Comparison of ENCODE assay signal across 29 cellular contexts in the genomic region with DNA sequence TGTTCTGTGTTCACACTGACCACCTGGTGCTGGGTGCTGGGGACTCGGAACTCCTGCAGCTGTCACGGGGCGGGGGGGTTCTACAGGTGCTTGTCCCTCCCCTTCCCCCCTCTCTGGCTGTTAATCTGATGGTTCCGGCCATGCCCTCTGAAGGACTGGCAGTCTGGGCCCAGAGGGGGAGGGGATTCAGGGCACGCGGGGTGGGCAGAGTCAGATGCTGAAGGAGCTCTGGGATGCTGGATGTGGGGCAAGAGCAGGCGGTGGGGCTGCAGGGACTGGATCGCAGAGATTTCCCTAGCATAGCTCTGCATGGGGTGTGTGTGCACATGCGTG. TPM values are rescaled to one million over a fixed set of nuclear protein-coding genes. Genes with fewer than 3 reads are reported as not detected.
DNase-seq lines count a peak whose midpoint lies in the region; ATAC-seq and TF ChIP-seq lines count a peak whose summit lies in the region.
"Had no signal": no experiment of that assay in that cellular context is flagged by ENCODE, and none has a peak within 500 bp of the region (broad histone marks: within the 10 kb centered on the region; RNA-seq: fewer than 3 reads in every experiment).

No MANE protein-coding gene starts in this region.

- no peaks in the 10 kb centered on the region for H3K27me3 Mint-ChIP-seq in activated T-cell treated with anti-CD3 and anti-CD28 coated beads, Interleukin-2, amount 50 U/mL, for 4 hours (ENCODE audit: low read depth)
- H3K27me3 Mint-ChIP-seq: activated T-helper 17 cell treated with anti-CD3 and anti-CD28 coated beads, Interleukin-2, amount 50 U/mL, for 72 hours had no signal

- no peaks in the 10 kb centered on the region for H3K4me1 ChIP-seq in RWPE2 (ENCODE audit: insufficient read depth, poor library complexity, severe bottlenecking)
- peaks cover 0 to 2% of the 10 kb centered on the region in 2 donors for H3K4me1 ChIP-seq in neuronal stem cell (ENCODE audit: control insufficient read depth in 2 of 2, insufficient read depth in 1 of 2, low read depth in 1 of 2, low read length in 2 of 2)
- H3K4me1 ChIP-seq: body of pancreas, gastrocnemius medialis, right lobe of liver had no signal

- H3K27me3 ChIP-seq in RWPE2 (ENCODE audit: insufficient read depth, poor library complexity, severe bottlenecking) (peaks cover 31% of the 10 kb centered on the region), neuronal stem cell (ENCODE audit: control insufficient read depth in 3 of 3, insufficient read depth in 3 of 3, low read depth in 1 of 3, low read length in 3 of 3) (peaks cover 0 to 90% (median 10%) of the 10 kb centered on the region in 3 experiments)
- H3K27me3 ChIP-seq: testis had no signal

- H4K91ac ChIP-seq in neuronal stem cell (ENCODE audit: low read depth, low read length, poor library complexity) = peak overlapping the region; percentile 34

- H3K4ac ChIP-seq in neuronal stem cell (ENCODE audit: low read length) = no peak overlapping the region

- H2AFZ ChIP-seq in neuronal stem cell (ENCODE audit: low read length) = no peak overlapping the region

- peak overlapping the region; percentile 76 for H2BK15ac ChIP-seq in neuronal stem cell (ENCODE audit: low read length)

- H3K9me3 Mint-ChIP-seq in activated T-cell treated with anti-CD3 and anti-CD28 coated beads, Interleukin-2, amount 50 U/mL, for 4 hours = no peaks in the 10 kb centered on the region
- H3K9me3 Mint-ChIP-seq: activated T-helper 17 cell treated with anti-CD3 and anti-CD28 coated beads, Interleukin-2, amount 50 U/mL, for 72 hours; CD8-positive, alpha-beta memory T cell; IgD-negative memory B cell; memory B cell; stimulated activated naive B cell treated with anti-CD40 and anti-IgM and Interleukin-4, amounts not matched to agents 10 μg/mL and 1 μg/mL and 100 μg/mL, for 72 hours had no signal

- H3K9ac ChIP-seq in neuronal stem cell (ENCODE audit: low read depth, low read length, poor library complexity) = no peak overlapping the region

- H2BK12ac ChIP-seq in neuronal stem cell (ENCODE audit: low read length) = no peak overlapping the region

- ATAC-seq in activated T-cell treated with anti-CD3 and anti-CD28 coated beads, Interleukin-2, amount 50 U/mL, for 4 hours = no peak
- no peak for ATAC-seq in RWPE2 (ENCODE audit: low read depth)
- ATAC-seq in GM21717 (IDR thresholded peaks at IDR 0.05; ENCODE audit: unreplicated experiment) = no peak
- ATAC-seq: activated CD4-positive, CD25-positive, alpha-beta regulatory T cell treated with anti-CD3 and anti-CD28 coated beads, Interleukin-2, amount 50 U/mL, for 24 hours; activated T-helper 17 cell treated with anti-CD3 and anti-CD28 coated beads, Interleukin-2, amount 50 U/mL, for 72 hours; body of pancreas; gastrocnemius medialis; left colon; stimulated activated naive B cell treated with anti-CD40 and anti-IgM and Interleukin-4, amounts not matched to agents 10 μg/mL and 1 μg/mL and 100 μg/mL, for 72 hours had no signal

- no peak overlapping the region for H3K4me2 ChIP-seq in neuronal stem cell (ENCODE audit: insufficient read depth, low read length, poor library complexity, severe bottlenecking)

- TF ChIP-seq CTCF in RWPE2 (IDR thresholded peaks at IDR 0.05; ENCODE audit: poor library complexity, severe bottlenecking) = no peak

- H3K23ac ChIP-seq in neuronal stem cell (ENCODE audit: low read depth, low read length, poor library complexity) = peak overlapping the region; percentile 23

- H3K36me3 ChIP-seq in RWPE2 (ENCODE audit: low read depth) = no peaks in the 10 kb centered on the region
- H3K36me3 ChIP-seq in neuronal stem cell (replicated peaks in 1 of 2; ENCODE audit: control insufficient read depth in 2 of 2, insufficient read depth in 2 of 2, low read length in 2 of 2) = no peaks in the 10 kb centered on the region
- H3K36me3 ChIP-seq: gastrocnemius medialis, Peyer's patch, right lobe of liver, SJSA1 had no signal

- H3K36me3 Mint-ChIP-seq in activated T-cell treated with anti-CD3 and anti-CD28 coated beads, Interleukin-2, amount 50 U/mL, for 4 hours (ENCODE audit: insufficient read depth) = no peaks in the 10 kb centered on the region
- H3K36me3 Mint-ChIP-seq: CD8-positive, alpha-beta memory T cell; IgD-negative memory B cell; memory B cell; stimulated activated naive B cell treated with anti-CD40 and anti-IgM and Interleukin-4, amounts not matched to agents 10 μg/mL and 1 μg/mL and 100 μg/mL, for 72 hours had no signal

- peak overlapping the region; percentile 76 for H3K14ac ChIP-seq in neuronal stem cell (ENCODE audit: low read length)

- H2BK5ac ChIP-seq in neuronal stem cell (ENCODE audit: low read length) = no peak overlapping the region

- H3K9me3 ChIP-seq in RWPE2 (ENCODE audit: severe bottlenecking) (no peaks in the 10 kb centered on the region), neuronal stem cell (replicated peaks in 1 of 2; ENCODE audit: control insufficient read depth in 2 of 2, insufficient read depth in 1 of 2, low read depth in 1 of 2, low read length in 2 of 2) (no peaks in the 10 kb centered on the region)
- H3K9me3 ChIP-seq: body of pancreas, gastrocnemius medialis, Peyer's patch, right lobe of liver, SJSA1, testis had no signal

- no peak overlapping the region for H3K18ac ChIP-seq in neuronal stem cell (ENCODE audit: low read length)

- peak overlapping the region; percentile 14 for H2BK120ac ChIP-seq in neuronal stem cell (ENCODE audit: low read depth, low read length)

- H3K4me1 Mint-ChIP-seq in activated T-cell treated with anti-CD3 and anti-CD28 coated beads, Interleukin-2, amount 50 U/mL, for 4 hours (ENCODE audit: low read depth) = peaks cover 82% of the 10 kb centered on the region

- WGBS in neuronal stem cell (ENCODE audit: extremely low coverage in 2 of 2, insufficient read length in 2 of 2, insufficient replicate concordance in 1 of 2), 2 donors = no CpG with 5 or more reads among the region's 9 CpGs

- no peak overlapping the region for H3K4me3 Mint-ChIP-seq in activated T-cell treated with anti-CD3 and anti-CD28 coated beads, Interleukin-2, amount 50 U/mL, for 4 hours
- H3K4me3 Mint-ChIP-seq: activated T-helper 17 cell treated with anti-CD3 and anti-CD28 coated beads, Interleukin-2, amount 50 U/mL, for 72 hours; memory B cell; stimulated activated naive B cell treated with anti-CD40 and anti-IgM and Interleukin-4, amounts not matched to agents 10 μg/mL and 1 μg/mL and 100 μg/mL, for 72 hours had no signal

- peak in 2 of 3 experiments; percentile 32 to 67 for DNase-seq in NCI-H1417 (lab: John Stamatoyannopoulos, UW)
- DNase-seq in NCI-H1417 treated with DMSO at 0.1 percent for 48 hours (lab: John Stamatoyannopoulos, UW) = no peak
- DNase-seq in activated T-cell treated with anti-CD3 and anti-CD28 coated beads, Interleukin-2, amount 50 U/mL, for 48 hours = peak; percentile 15 to 16
- DNase-seq in activated T-cell treated with anti-CD3 and anti-CD28 coated beads, Interleukin-2, amount 50 U/mL, for 4 hours = no peak
- DNase-seq in RWPE2 (ENCODE audit: low spot score) = peak; percentile 56
- DNase-seq in neuronal stem cell (ENCODE audit: low spot score) = no peak
- DNase-seq in NCI-H748 treated with DMSO at 0.1 percent for 48 hours (lab: John Stamatoyannopoulos, UW) = no peak
- DNase-seq: 8988T; body of pancreas; GOT3; left colon; NCI-H1048; NCI-H1930; NCI-H526 treated with DMSO at 0.1 percent for 48 hours; right lobe of liver; stimulated activated CD4-positive, alpha-beta T cell treated with anti-CD3 and anti-CD28 coated beads, Interleukin-12 subunit alpha, Interleukin-12 subunit beta, amount 100 ng/mL, for 4 hours; stimulated activated CD4-positive, alpha-beta T cell treated with anti-CD3 and anti-CD28 coated beads, Interleukin-4, amount 100 ng/mL, for 4 hours; stimulated activated naive B cell treated with anti-CD40 and anti-IgM and Interleukin-4, amounts not matched to agents 10 μg/mL and 1 μg/mL and 100 μg/mL, for 72 hours; testis had no signal

- no peak overlapping the region for H3K27ac ChIP-seq in RWPE2 (ENCODE audit: poor library complexity, severe bottlenecking)
- H3K27ac ChIP-seq in neuronal stem cell (replicated peaks; ENCODE audit: low read length) = no peak overlapping the region
- H3K27ac ChIP-seq: body of pancreas, gastrocnemius medialis, Peyer's patch, right lobe of liver, SJSA1, testis had no signal

- no peaks in the 10 kb centered on the region for H3K79me1 ChIP-seq in neuronal stem cell (ENCODE audit: low read depth, low read length)

- no peak overlapping the region for H3K4me3 ChIP-seq in RWPE2 (ENCODE audit: severe bottlenecking)
- no peak overlapping the region for H3K4me3 ChIP-seq in neuronal stem cell (ENCODE audit: low read length in 2 of 2)
- H3K4me3 ChIP-seq: body of pancreas, gastrocnemius medialis, Peyer's patch, right lobe of liver, SJSA1, testis had no signal

- no peak overlapping the region for H2AK5ac ChIP-seq in neuronal stem cell (ENCODE audit: low read depth, low read length)

- H4K8ac ChIP-seq in neuronal stem cell (ENCODE audit: low read depth, low read length) = no peak overlapping the region

RNA-seq across cellular contexts. Expression of a gene that starts 5.4 kb away (rescaled TPM):
- total RNA-seq in activated T-cell treated with anti-CD3 and anti-CD28 coated beads, Interleukin-2, amount 50 U/mL, for 4 hours = 100 to 1,000 TPM in 2 of 3 donors, 10 to 100 TPM in 1; 77.8 to 111 (median 101) TPM
- polyA plus RNA-seq in neuronal stem cell (2013, experiment 1 of 2) = not detected
- polyA plus RNA-seq in neuronal stem cell (2013, experiment 2 of 2) = 0.01 TPM
- total RNA-seq: dermis microvascular lymphatic vessel endothelial cell, SJSA1 had no signal

RNA-seq across cellular contexts. Expression of a gene that starts 33.7 kb away (rescaled TPM):
- total RNA-seq in activated T-cell treated with anti-CD3 and anti-CD28 coated beads, Interleukin-2, amount 50 U/mL, for 4 hours = 10 to 100 TPM; 24.4 to 34.7 (median 24.6) TPM
- polyA plus RNA-seq in neuronal stem cell (2013, experiment 1 of 2) = 12.8 TPM
- polyA plus RNA-seq in neuronal stem cell (2013, experiment 2 of 2) = 13.4 TPM

Comparison
In these comparisons a context has a peak if more than half of its experiments do, and no peak if none do; other contexts are left out.
1. DNase-seq: peak in NCI-H1417 (2 of 3), activated T-cell treated with anti-CD3 and anti-CD28 coated beads, Interleukin-2, amount 50 U/mL, for 48 hours (2 of 2) and RWPE2 (single experiment); none in NCI-H1417 treated with DMSO at 0.1 percent for 48 hours (single experiment), activated T-cell treated with anti-CD3 and anti-CD28 coated beads, Interleukin-2, amount 50 U/mL, for 4 hours (single experiment), neuronal stem cell (single experiment) and NCI-H748 treated with DMSO at 0.1 percent for 48 hours (single experiment).